ENCODE assay signal across 18 cellular contexts in genomic region chr4:172323288-172323687, GRCh38.
DNase-seq lines count a peak whose midpoint lies in the region; ATAC-seq, FAIRE-seq and TF ChIP-seq lines count a peak whose summit lies in the region.
"Had no signal": no experiment of that assay in that cellular context is flagged by ENCODE, and none has a peak within 500 bp of the region (broad histone marks: within the 10 kb centered on the region; RNA-seq: fewer than 3 reads in every experiment).

No MANE protein-coding gene starts in this region.

- H3K9me2 ChIP-seq in PC-3 (replicated peaks; ENCODE audit: low read length): no peaks in the 10 kb centered on the region

- H3K9me3 ChIP-seq in A549: no peaks in the 10 kb centered on the region
- no peaks in the 10 kb centered on the region for H3K9me3 ChIP-seq in pancreas
- no peaks in the 10 kb centered on the region for H3K9me3 ChIP-seq in PC-3 (ENCODE audit: low read length)
- H3K9me3 ChIP-seq: Caco-2 had no signal

- CTCF ChIA-PET in A549 (lab: Yijun Ruan, JAX) (no interaction called here), PC-3 (lab: Charles Lee) (no interaction called here)

- intact Hi-C loops in pancreas (cut with DNase I): no loop called here
- intact Hi-C loops in PC-3 (cut with micrococcal nuclease): no loop called here

- TF ChIP-seq RAD21 in A549 (conservative IDR thresholded peaks at IDR 0.05 in 1 of 2, IDR thresholded peaks at IDR 0.05 in 1 of 2): no peak

- WGBS in A549 (ENCODE audit: missing lambda C conversion rate): 68% methylated on average over 2 of the region's 2 CpGs
- 22 to 25% methylated on average over 2 of the region's 2 CpGs for WGBS in pancreas, 2 donors

- H3K9ac ChIP-seq in PC-3 (ENCODE audit: low read length): no peak overlapping the region
- H3K9ac ChIP-seq: BLaER1 treated with 17β-estradiol and CSF1 and Interleukin-3, amounts not matched to agents 10 nM and 100 nM had no signal

- no peak overlapping the region for H3K4me2 ChIP-seq in A549
- H3K4me2 ChIP-seq in PC-3 (ENCODE audit: low read length): no peak overlapping the region

- TF ChIP-seq CTCF in A549 (IDR thresholded peaks at IDR 0.05): no peak
- no peak for TF ChIP-seq CTCF in pancreas (IDR thresholded peaks at IDR 0.05)
- no peak for TF ChIP-seq CTCF in PC-3 (conservative IDR thresholded peaks at IDR 0.05; ENCODE audit: low read depth, low read length)

- H3K27ac ChIP-seq in A549 (no peak overlapping the region), pancreas (no peak overlapping the region), PC-3 (ENCODE audit: low read length) (no peak overlapping the region)
- H3K27ac ChIP-seq: BLaER1 treated with 17β-estradiol and CSF1 and Interleukin-3, amounts not matched to agents 10 nM and 100 nM; C4-2B had no signal

- H3K79me2 ChIP-seq in PC-3 (ENCODE audit: low read length): no peaks in the 10 kb centered on the region

- no peak for TF ChIP-seq POLR2A in A549 (IDR thresholded peaks at IDR 0.05; ENCODE audit: low read length)

- ATAC-seq in A549 (no peak), pancreas (no peak), PC-3 (no peak)
- ATAC-seq: CD8-positive, alpha-beta T cell had no signal

- no TSS peak for BruUV-seq in PC-3 (replicated peaks; lab: Mats Ljungman, UMichigan)

- H3K27me3 ChIP-seq in pancreas (no peaks in the 10 kb centered on the region), PC-3 (ENCODE audit: low read length) (no peaks in the 10 kb centered on the region)

- H3K4me1 ChIP-seq in A549 (no peaks in the 10 kb centered on the region), pancreas (no peaks in the 10 kb centered on the region), PC-3 (ENCODE audit: insufficient read depth, low read length) (no peaks in the 10 kb centered on the region)
- H3K4me1 ChIP-seq: Caco-2 had no signal

- FAIRE-seq in A549 (lab: Jason Lieb, UNC) (no peak), pancreas (lab: Jason Lieb, UNC) (peak; percentile 17)
- FAIRE-seq: D721Med, GM12891, GM19239 had no signal

- POLR2A ChIA-PET in A549 (lab: Yijun Ruan, JAX): no interaction called here
- POLR2A ChIA-PET in PC-3 (lab: Charles Lee; ENCODE audit: unreplicated experiment): no interaction called here

- no peaks in the 10 kb centered on the region for H4K20me1 ChIP-seq in PC-3 (ENCODE audit: low read length)
- H4K20me1 ChIP-seq: BLaER1 treated with 17β-estradiol and CSF1 and Interleukin-3, amounts not matched to agents 10 nM and 100 nM had no signal

- TF ChIP-seq EP300 in A549 (IDR thresholded peaks at IDR 0.05): no peak

- H3F3A ChIP-seq in PC-3 (ENCODE audit: low read length, unreplicated experiment): no peaks in the 10 kb centered on the region

- H3K36me3 ChIP-seq in pancreas: no peaks in the 10 kb centered on the region
- no peaks in the 10 kb centered on the region for H3K36me3 ChIP-seq in PC-3 (ENCODE audit: low read depth, low read length)
- H3K36me3 ChIP-seq: BLaER1 treated with 17β-estradiol and CSF1 and Interleukin-3, amounts not matched to agents 10 nM and 100 nM had no signal

- no peak overlapping the region for H3K4me3 ChIP-seq in A549
- no peak overlapping the region for H3K4me3 ChIP-seq in pancreas
- H3K4me3 ChIP-seq in PC-3 (ENCODE audit: low read length): no peak overlapping the region
- H3K4me3 ChIP-seq: BLaER1 treated with 17β-estradiol and CSF1 and Interleukin-3, amounts not matched to agents 10 nM and 100 nM had no signal

- DNase-seq in A549 (ENCODE audit: low read depth in 1 of 2, low spot score in 1 of 2) (no peak), NCI-H69 (lab: John Stamatoyannopoulos, UW) (peak; percentile 8), pancreas (no peak), HUDEP-2 (lab: John Stamatoyannopoulos, UW; ENCODE audit: unreplicated experiment in 76 of 76) (no peak), PC-3 (no peak)
- DNase-seq: 8988T; AML-193; Caco-2; Calu3; CD4-positive, alpha-beta T cell; CD8-positive, alpha-beta T cell; DMS79 treated with DMSO at 0.1 percent for 48 hours; GF-D8 had no signal

- H2AFZ ChIP-seq in PC-3 (ENCODE audit: low read length): no peak overlapping the region

TF ChIP-seq in A549, 52 proteins besides CTCF, POLR2A, EP300 and RAD21:
- TF ChIP-seq NFE2L2 (conservative IDR thresholded peaks at IDR 0.05; ENCODE audit: low read length) (no peak), SMC3 (IDR thresholded peaks at IDR 0.05) (no peak), PHF8 (IDR thresholded peaks at IDR 0.05; ENCODE audit: borderline replicate concordance, low read depth) (no peak), MAFK (IDR thresholded peaks at IDR 0.05; ENCODE audit: partially characterized antibody) (peak; percentile 30), TP53 (CRISPR knock-in tag; IDR thresholded peaks at IDR 0.05) (no peak)
- TF ChIP-seq, protein P1, sequence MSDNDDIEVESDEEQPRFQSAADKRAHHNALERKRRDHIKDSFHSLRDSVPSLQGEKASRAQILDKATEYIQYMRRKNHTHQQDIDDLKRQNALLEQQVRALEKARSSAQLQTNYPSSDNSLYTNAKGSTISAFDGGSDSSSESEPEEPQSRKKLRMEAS (IDR thresholded peaks at IDR 0.05): no peak
